Comparison of ENCODE assay signal across 18 cellular contexts in the genomic region with DNA sequence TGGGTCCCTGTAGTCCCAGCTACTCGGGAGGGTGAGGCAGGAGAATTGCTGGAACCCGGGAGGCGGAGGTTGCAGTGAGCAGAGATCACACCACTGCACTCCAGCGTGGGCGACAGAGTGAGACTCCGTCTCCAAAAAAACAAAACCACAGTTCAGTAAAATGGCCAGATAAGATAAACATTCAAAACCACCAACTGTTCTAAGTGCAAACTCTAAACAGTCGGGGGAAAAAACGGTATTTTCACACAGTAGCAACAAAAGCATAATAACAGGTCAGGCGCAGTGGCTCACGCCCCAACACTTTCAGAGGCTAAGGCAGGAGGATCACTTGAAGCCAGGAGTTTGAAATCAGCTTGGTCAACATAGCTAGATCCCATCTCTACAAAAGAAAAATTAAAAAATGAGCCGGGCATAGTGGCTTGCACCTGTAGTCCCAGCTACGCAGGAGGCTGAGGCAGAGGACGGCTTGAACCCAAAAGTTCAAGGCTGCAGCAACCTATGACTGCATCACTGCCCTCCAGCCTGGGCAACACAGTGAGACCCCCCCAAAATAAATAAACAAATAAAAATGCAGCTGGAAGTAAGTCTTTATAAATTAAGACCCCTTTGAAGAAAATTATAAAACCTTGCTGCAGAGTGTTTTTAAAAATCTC. TPM values are rescaled to one million over a fixed set of nuclear protein-coding genes. Genes with fewer than 3 reads are reported as not detected.
A peak's percentile ranks its signal among the peaks of the same experiment; 100 is the strongest.
DNase-seq lines count a peak whose midpoint lies in the region; ATAC-seq and TF ChIP-seq lines count a peak whose summit lies in the region.
"Had no signal": no experiment of that assay in that cellular context is flagged by ENCODE, and none has a peak within 500 bp of the region (broad histone marks: within the 10 kb centered on the region; RNA-seq: fewer than 3 reads in every experiment).

No MANE protein-coding gene starts in this region.

- H3K27me3 ChIP-seq in left ventricle myocardium inferior (ENCODE audit: low read depth), result no peaks in the 10 kb centered on the region
- H3K27me3 ChIP-seq: brain microvascular endothelial cell, gastroesophageal sphincter had no signal

- H3K27ac ChIP-seq in left ventricle myocardium inferior (replicated peaks), result no peak overlapping the region
- H3K27ac ChIP-seq: brain microvascular endothelial cell, gastroesophageal sphincter, psoas muscle had no signal

- no peaks in the 10 kb centered on the region for H3K27me3 Mint-ChIP-seq in stimulated activated naive CD8-positive, alpha-beta T cell treated with anti-CD3 and anti-CD28 coated beads, Interleukin-15, Interleukin-2, amounts not matched to agents 100 ng/mL and 50 ng/mL, for 24 hours
- no peaks in the 10 kb centered on the region for H3K27me3 Mint-ChIP-seq in T-helper 1 cell treated with Interleukin-12 subunit alpha and Interleukin-12 subunit beta and Interleukin-4 antibody, amounts not matched to agents 30 μg/mL and 1 μg/mL, for 36 hours (ENCODE audit: low read depth)
- peaks cover 4% of the 10 kb centered on the region for H3K27me3 Mint-ChIP-seq in glutamatergic neuron (ENCODE audit: unreplicated experiment)

- no peak for DNase-seq in stimulated activated naive CD8-positive, alpha-beta T cell treated with anti-CD3 and anti-CD28 coated beads, Interleukin-15, Interleukin-2, amounts not matched to agents 100 U/mL and 50 U/mL, for 24 hours
- DNase-seq in amniotic epithelial cell (ENCODE audit: low read depth) (peak; percentile 31), left ventricle myocardium inferior (no peak), glutamatergic neuron (no peak)
- DNase-seq in effector CD4-positive, alpha-beta T cell, result no peak
- DNase-seq: activated CD8-positive, alpha-beta memory T cell treated with anti-CD3 and anti-CD28 coated beads, Interleukin-2, amount 50 U/mL, for 48 hours; brain microvascular endothelial cell; endodermal cell; islet precursor cell; NCI-H1105; NCI-H446 treated with DMSO at 0.1 percent for 48 hours; psoas muscle had no signal

- intact Hi-C loops in left ventricle myocardium inferior (cut with micrococcal nuclease), result no loop called here

- H3K4me3 ChIP-seq in left ventricle myocardium inferior, result no peak overlapping the region
- H3K4me3 ChIP-seq: gastroesophageal sphincter, psoas muscle had no signal

- no peaks in the 10 kb centered on the region for H3K9me3 Mint-ChIP-seq in stimulated activated naive CD8-positive, alpha-beta T cell treated with anti-CD3 and anti-CD28 coated beads, Interleukin-15, Interleukin-2, amounts not matched to agents 100 ng/mL and 50 ng/mL, for 24 hours
- peaks cover 5% of the 10 kb centered on the region for H3K9me3 Mint-ChIP-seq in T-helper 1 cell treated with Interleukin-12 subunit alpha and Interleukin-12 subunit beta and Interleukin-4 antibody, amounts not matched to agents 30 μg/mL and 1 μg/mL, for 36 hours
- H3K9me3 Mint-ChIP-seq in glutamatergic neuron (ENCODE audit: unreplicated experiment), result peaks cover 1% of the 10 kb centered on the region
- H3K9me3 Mint-ChIP-seq: endodermal cell had no signal

- no peak for TF ChIP-seq CTCF in left ventricle myocardium inferior (IDR thresholded peaks at IDR 0.05; ENCODE audit: borderline replicate concordance)
- TF ChIP-seq CTCF in glutamatergic neuron (IDR thresholded peaks at IDR 0.05; ENCODE audit: partially characterized antibody, unreplicated experiment), result no peak

- no peaks in the 10 kb centered on the region for H3K4me1 ChIP-seq in left ventricle myocardium inferior
- H3K4me1 ChIP-seq: gastroesophageal sphincter, psoas muscle had no signal

- peaks cover 55% of the 10 kb centered on the region for H3K36me3 ChIP-seq in left ventricle myocardium inferior

- H3K4me1 Mint-ChIP-seq in stimulated activated naive CD8-positive, alpha-beta T cell treated with anti-CD3 and anti-CD28 coated beads, Interleukin-15, Interleukin-2, amounts not matched to agents 100 ng/mL and 50 ng/mL, for 24 hours (ENCODE audit: low read depth), result peaks cover 58% of the 10 kb centered on the region
- peaks cover 56% of the 10 kb centered on the region for H3K4me1 Mint-ChIP-seq in T-helper 1 cell treated with Interleukin-12 subunit alpha and Interleukin-12 subunit beta and Interleukin-4 antibody, amounts not matched to agents 30 μg/mL and 1 μg/mL, for 36 hours (ENCODE audit: low read depth)
- H3K4me1 Mint-ChIP-seq in glutamatergic neuron (ENCODE audit: low read depth, unreplicated experiment), result no peaks in the 10 kb centered on the region
- H3K4me1 Mint-ChIP-seq: endodermal cell had no signal

- no peaks in the 10 kb centered on the region for H3K9me3 ChIP-seq in left ventricle myocardium inferior (replicated peaks)
- H3K9me3 ChIP-seq: gastroesophageal sphincter, psoas muscle had no signal

- no peak for ATAC-seq in stimulated activated naive CD8-positive, alpha-beta T cell treated with anti-CD3 and anti-CD28 coated beads, Interleukin-15, Interleukin-2, amounts not matched to agents 100 U/mL and 50 U/mL, for 24 hours
- ATAC-seq in HG02884 (IDR thresholded peaks at IDR 0.05; ENCODE audit: unreplicated experiment), result no peak
- ATAC-seq: gastroesophageal sphincter, HCT116, Panc1, psoas muscle had no signal

- H3K4me3 Mint-ChIP-seq in stimulated activated naive CD8-positive, alpha-beta T cell treated with anti-CD3 and anti-CD28 coated beads, Interleukin-15, Interleukin-2, amounts not matched to agents 100 ng/mL and 50 ng/mL, for 24 hours, result peak overlapping the region; percentile 10
- H3K4me3 Mint-ChIP-seq in T-helper 1 cell treated with Interleukin-12 subunit alpha and Interleukin-12 subunit beta and Interleukin-4 antibody, amounts not matched to agents 30 μg/mL and 1 μg/mL, for 36 hours, result peak overlapping the region; percentile 66
- no peak overlapping the region for H3K4me3 Mint-ChIP-seq in glutamatergic neuron (ENCODE audit: unreplicated experiment)
- H3K4me3 Mint-ChIP-seq: endodermal cell had no signal

- H3K36me3 Mint-ChIP-seq in stimulated activated naive CD8-positive, alpha-beta T cell treated with anti-CD3 and anti-CD28 coated beads, Interleukin-15, Interleukin-2, amounts not matched to agents 100 ng/mL and 50 ng/mL, for 24 hours (ENCODE audit: low read depth), result peaks cover 49% of the 10 kb centered on the region
- peaks cover 68% of the 10 kb centered on the region for H3K36me3 Mint-ChIP-seq in T-helper 1 cell treated with Interleukin-12 subunit alpha and Interleukin-12 subunit beta and Interleukin-4 antibody, amounts not matched to agents 30 μg/mL and 1 μg/mL, for 36 hours (ENCODE audit: low read depth)
- H3K36me3 Mint-ChIP-seq in glutamatergic neuron (ENCODE audit: unreplicated experiment), result no peaks in the 10 kb centered on the region

- H3K27ac Mint-ChIP-seq in stimulated activated naive CD8-positive, alpha-beta T cell treated with anti-CD3 and anti-CD28 coated beads, Interleukin-15, Interleukin-2, amounts not matched to agents 100 ng/mL and 50 ng/mL, for 24 hours, result peak overlapping the region; percentile 26
- peak overlapping the region; percentile 94 for H3K27ac Mint-ChIP-seq in T-helper 1 cell treated with Interleukin-12 subunit alpha and Interleukin-12 subunit beta and Interleukin-4 antibody, amounts not matched to agents 30 μg/mL and 1 μg/mL, for 36 hours
- no peak overlapping the region for H3K27ac Mint-ChIP-seq in glutamatergic neuron (ENCODE audit: unreplicated experiment)
- H3K27ac Mint-ChIP-seq: endodermal cell had no signal

RNA-seq across cellular contexts. Expression of a gene that starts 10.8 kb away (rescaled TPM):
- total RNA-seq in left ventricle myocardium inferior, result 0.33 TPM
- 2.3 TPM for total RNA-seq in glutamatergic neuron (ENCODE audit: unreplicated experiment)

RNA-seq across cellular contexts. Expression of a gene that starts 17.0 kb away (rescaled TPM):
- 18.3 TPM for total RNA-seq in left ventricle myocardium inferior
- total RNA-seq in glutamatergic neuron (ENCODE audit: unreplicated experiment), result 6.6 TPM

RNA-seq across cellular contexts. Expression of a gene that starts 44.3 kb away (rescaled TPM):
- total RNA-seq in left ventricle myocardium inferior, result 57.0 TPM
- 44.4 TPM for total RNA-seq in glutamatergic neuron (ENCODE audit: unreplicated experiment)

RNA-seq across cellular contexts. Expression of a gene that starts 44.6 kb away (rescaled TPM):
- total RNA-seq in left ventricle myocardium inferior (165 TPM), glutamatergic neuron (ENCODE audit: unreplicated experiment) (91.4 TPM)
